15 cellular contexts compared by ENCODE assay signal in genomic region chr4:40954119-40954668, GRCh38.
DNase-seq lines count a peak whose midpoint lies in the region; ATAC-seq, FAIRE-seq and TF ChIP-seq lines count a peak whose summit lies in the region.
"Had no signal": no experiment of that assay in that cellular context is flagged by ENCODE, and none has a peak within 500 bp of the region (broad histone marks: within the 10 kb centered on the region; RNA-seq: fewer than 3 reads in every experiment).

No MANE protein-coding gene starts in this region.

- H3K9me3 ChIP-seq in prostate gland (no peaks in the 10 kb centered on the region), transverse colon (no peaks in the 10 kb centered on the region)
- H3K9me3 ChIP-seq: MG63 had no signal

- 61% methylated on average over 7 of the region's 7 CpGs for WGBS in prostate gland
- WGBS in transverse colon (ENCODE audit: low coverage in 1 of 2), 2 donors = 50 to 67% methylated on average over 3 to 7 of the region's 7 CpGs

- H3K4me1 ChIP-seq in prostate gland (replicated peaks) (no peaks in the 10 kb centered on the region), transverse colon (peaks cover 0 to 9% (median 3%) of the 10 kb centered on the region in 4 donors)

- H3K27me3 ChIP-seq in prostate gland (replicated peaks; ENCODE audit: insufficient read depth) = no peaks in the 10 kb centered on the region
- H3K27me3 ChIP-seq in transverse colon = no peaks in the 10 kb centered on the region
- H3K27me3 ChIP-seq: MG63 had no signal

- peak; percentile 1 for DNase-seq in NCI-H2171 treated with DMSO at 0.1 percent for 48 hours (lab: John Stamatoyannopoulos, UW)
- DNase-seq in NCI-H2171 (lab: John Stamatoyannopoulos, UW) = no peak
- no peak for DNase-seq in left cardiac atrium
- no peak for DNase-seq in prostate gland (ENCODE audit: low spot score)
- DNase-seq in transverse colon = no peak
- no peak for DNase-seq in NCI-H510A (lab: John Stamatoyannopoulos, UW)
- DNase-seq in GM12892 (ENCODE audit: insufficient read length) = no peak
- DNase-seq in GM19240 (ENCODE audit: insufficient read length, low spot score) = no peak
- DNase-seq: 8988T; activated CD4-positive, CD25-positive, alpha-beta regulatory T cell treated with anti-CD3 and anti-CD28 coated beads, Interleukin-2, amount 50 U/mL, for 72 hours; activated T-cell treated with anti-CD3 and anti-CD28 coated beads, Interleukin-2, amount 50 U/mL, for 24 hours; effector CD8-positive, alpha-beta T cell; MG63; OCI-M1; stimulated activated CD4-positive, alpha-beta T cell treated with anti-CD3 and anti-CD28 coated beads, Interleukin-2, amount 100 ng/mL, for 48 hours had no signal

- intact Hi-C loops in left cardiac atrium (cut with DNase I) = no loop called here
- intact Hi-C loops in prostate gland (cut with DNase I) = no loop called here
- intact Hi-C loops in transverse colon (cut with DNase I; ENCODE audit: low total_unique reads) = no loop called here

- FAIRE-seq in GM12892 (lab: Jason Lieb, UNC) = no peak

- TF ChIP-seq POLR2A in prostate gland (IDR thresholded peaks at IDR 0.05) (no peak), transverse colon (IDR thresholded peaks at IDR 0.05) (no peak), GM12892 (IDR thresholded peaks at IDR 0.05; ENCODE audit: low read depth, low read length) (no peak)

- ATAC-seq in left cardiac atrium = peak; percentile 78 to 80

- no peak for TF ChIP-seq EP300 in transverse colon (IDR thresholded peaks at IDR 0.05; ENCODE audit: low read depth)

- H3K4me3 ChIP-seq in prostate gland (no peak overlapping the region), transverse colon (no peak overlapping the region)
- H3K4me3 ChIP-seq: MG63 had no signal

- in situ Hi-C loops in transverse colon (cut with MboI; ENCODE audit: low pct_ligation_motif_present in 1 of 4, low pct_unique_long_range_greater_than_20kb in 1 of 4, low sequenced_read_pairs in 3 of 4) = no loop called here

- no peaks in the 10 kb centered on the region for H3K36me3 ChIP-seq in prostate gland
- H3K36me3 ChIP-seq in transverse colon = no peaks in the 10 kb centered on the region
- H3K36me3 ChIP-seq: MG63 had no signal

- TF ChIP-seq CTCF in prostate gland (IDR thresholded peaks at IDR 0.05) (no peak), transverse colon (IDR thresholded peaks at IDR 0.05) (no peak)

- H3K27ac ChIP-seq in prostate gland = peak overlapping the region; percentile 31 to 40
- peak overlapping the region; percentile 30 to 69 (median 52) for H3K27ac ChIP-seq in transverse colon
